ENCODE assay signal across 15 cellular contexts in genomic region chr22:17443413-17444203, GRCh38.
A peak's percentile ranks its signal among the peaks of the same experiment; 100 is the strongest.
DNase-seq lines count a peak whose midpoint lies in the region.
"Had no signal": no experiment of that assay in that cellular context is flagged by ENCODE, and none has a peak within 500 bp of the region (broad histone marks: within the 10 kb centered on the region; RNA-seq: fewer than 3 reads in every experiment).

No MANE protein-coding gene starts in this region.

- peak overlapping the region; percentile 9 for H3K27ac ChIP-seq in temporal lobe (ENCODE audit: low read depth, low read length)
- H3K27ac ChIP-seq: breast epithelium, lower lobe of right lung had no signal

- DNase-seq in NCI-H82 (lab: John Stamatoyannopoulos, UW) = peak; percentile 60
- DNase-seq in NCI-H82 treated with DMSO at 0.1 percent for 48 hours (lab: John Stamatoyannopoulos, UW; ENCODE audit: unreplicated experiment) = no peak
- peak; percentile 57 for DNase-seq in cerebellar cortex (ENCODE audit: low spot score)
- DNase-seq in kidney glomerular epithelial cell (lab: John Stamatoyannopoulos, UW) = peak; percentile 7
- no peak for DNase-seq in cortex of kidney (lab: John Stamatoyannopoulos, UW)
- DNase-seq in COR-L47 (lab: John Stamatoyannopoulos, UW) = no peak
- no peak for DNase-seq in NCI-H2227 treated with DMSO at 0.1 percent for 48 hours (lab: John Stamatoyannopoulos, UW)
- DNase-seq: activated CD4-positive, alpha-beta T cell treated with anti-CD3 and anti-CD28 coated beads for 4 hours; activated naive CD4-positive, alpha-beta T cell treated with anti-CD3 and anti-CD28 coated beads for 36 hours; CD4-positive, CD25-positive, alpha-beta regulatory T cell; lower lobe of right lung; NCI-H187 treated with DMSO at 0.1 percent for 48 hours; NK-92 treated with Interleukin-12 subunit alpha and Interleukin-12 subunit beta, amount 100 ng/mL, for 24 hours had no signal

Comparison
In these comparisons a context has a peak if more than half of its experiments do, and no peak if none do; other contexts are left out.
1. DNase-seq: peak in NCI-H82 (single experiment), cerebellar cortex (single experiment) and kidney glomerular epithelial cell (single experiment); none in NCI-H82 treated with DMSO at 0.1 percent for 48 hours (single experiment), cortex of kidney (single experiment), COR-L47 (single experiment) and NCI-H2227 treated with DMSO at 0.1 percent for 48 hours (single experiment).